Comparison of ENCODE assay signal across 8 cellular contexts in genomic region chr1:10398734-10399486, GRCh38. TPM values are rescaled to one million over a fixed set of nuclear protein-coding genes. Genes with fewer than 3 reads are reported as not detected.
A peak's percentile ranks its signal among the peaks of the same experiment; 100 is the strongest.
DNase-seq lines count a peak whose midpoint lies in the region; ATAC-seq and TF ChIP-seq lines count a peak whose summit lies in the region.

Gene PGD (plus strand): TSS chr1:10399064. CDS start chr1:10399118, 54 bp downstream.

- H3K27ac Mint-ChIP-seq in progenitor cell of endocrine pancreas: peak within 1 kb of the TSS; percentile 94

- H3K36me3 Mint-ChIP-seq in progenitor cell of endocrine pancreas (ENCODE audit: insufficient read depth): peaks cover 13% of the 10 kb centered on the region

- no peaks in the 10 kb centered on the region for H3K27me3 Mint-ChIP-seq in progenitor cell of endocrine pancreas

- DNase-seq in GM13976 (ENCODE audit: low spot score) (peak; percentile 100), NCI-H146 treated with DMSO at 0.1 percent for 48 hours (lab: John Stamatoyannopoulos, UW; ENCODE audit: unreplicated experiment) (peak; percentile 29), amniotic stem cell (lab: John Stamatoyannopoulos, UW) (peak; percentile 97), left cardiac atrium (peak; percentile 99), progenitor cell of endocrine pancreas (ENCODE audit: low spot score, unreplicated experiment) (peak; percentile 97), ureter (ENCODE audit: low spot score) (peak; percentile 99)

- H3K4me1 Mint-ChIP-seq in progenitor cell of endocrine pancreas (ENCODE audit: low read depth): peaks cover 14% of the 10 kb centered on the region

- in situ Hi-C loops in GM13976 (cut with MboI; ENCODE audit: low sequenced_read_pairs, unreplicated experiment): no loop called here

- intact Hi-C loops in T-helper 1 cell treated with Interleukin-12 subunit alpha and Interleukin-12 subunit beta and Interleukin-4 antibody, amounts not matched to agents 30 ng/mL and 1 ng/mL, for 36 hours (cut with micrococcal nuclease): loop anchor here (1.0 to 5.0 kb wide), 12 partner anchors 11 to 860 kb away; partner anchors contain the start of genes KIF1B, LZIC, NMNAT1 and PEX14
- intact Hi-C loops in left cardiac atrium (cut with DNase I): no loop called here

- peak; percentile 91 for ATAC-seq in HG02870 (IDR thresholded peaks at IDR 0.05; ENCODE audit: unreplicated experiment)
- ATAC-seq in left cardiac atrium: peak; percentile 99

- TF ChIP-seq CTCF in GM13976 (IDR thresholded peaks at IDR 0.05; ENCODE audit: borderline replicate concordance, control extremely low read depth, extremely low read depth, insufficient read depth, missing control alignments) (no peak), progenitor cell of endocrine pancreas (IDR thresholded peaks at IDR 0.05; ENCODE audit: unreplicated experiment) (no peak)

- peaks cover 4% of the 10 kb centered on the region for H3K9me3 Mint-ChIP-seq in progenitor cell of endocrine pancreas (ENCODE audit: low read depth)

- peak within 1 kb of the TSS; percentile 95 for H3K4me3 Mint-ChIP-seq in progenitor cell of endocrine pancreas (ENCODE audit: low read depth)

RNA-seq across cellular contexts. Expression of gene PGD, which starts in this region (rescaled TPM):
- 95.8 and 99.9 TPM in 2 replicates for total RNA-seq in T-helper 1 cell treated with Interleukin-12 subunit alpha and Interleukin-12 subunit beta and Interleukin-4 antibody, amounts not matched to agents 30 ng/mL and 1 ng/mL, for 36 hours
- total RNA-seq in left cardiac atrium (10 to 100 TPM; 58.8 to 65.5 TPM), progenitor cell of endocrine pancreas (254 and 263 TPM in 2 replicates), ureter (85.1 TPM)

Comparison
In these comparisons a context has a peak if more than half of its experiments do, and no peak if none do; other contexts are left out.
1. Peak in every context shown above with its lines: DNase-seq and ATAC-seq.
2. DNase-seq: peak in every context shown above with its lines; median percentile 100 in GM13976; 99 in left cardiac atrium; 99 in ureter; 97 in amniotic stem cell; 97 in progenitor cell of endocrine pancreas; 29 in NCI-H146 treated with DMSO at 0.1 percent for 48 hours.